Comparison of ENCODE assay signal across 10 cellular contexts in genomic region chr7:11120068-11120664, GRCh38.
A peak's percentile ranks its signal among the peaks of the same experiment; 100 is the strongest.
DNase-seq lines count a peak whose midpoint lies in the region; ATAC-seq, FAIRE-seq and TF ChIP-seq lines count a peak whose summit lies in the region.
"Had no signal": no experiment of that assay in that cellular context is flagged by ENCODE, and none has a peak within 500 bp of the region (broad histone marks: within the 10 kb centered on the region; RNA-seq: fewer than 3 reads in every experiment).

No MANE protein-coding gene starts in this region.

- intact Hi-C loops in PC-3 (cut with micrococcal nuclease): no loop called here

- POLR2A ChIA-PET in PC-3 (lab: Charles Lee; ENCODE audit: unreplicated experiment): no interaction called here

- FAIRE-seq in H54 (lab: Jason Lieb, UNC): peak; percentile 65

- H3K4me1 Mint-ChIP-seq in T-helper 17 cell: peaks cover 7% of the 10 kb centered on the region

- no peak overlapping the region for H3K4me2 ChIP-seq in PC-3 (ENCODE audit: low read length)
- H3K4me2 ChIP-seq: neural progenitor cell had no signal

- H3K4me1 ChIP-seq in PC-3 (ENCODE audit: insufficient read depth, low read length): no peaks in the 10 kb centered on the region
- H3K4me1 ChIP-seq in HAP-1: no peaks in the 10 kb centered on the region
- H3K4me1 ChIP-seq: neural progenitor cell had no signal

- H3K4me3 ChIP-seq in GM06990 (replicated peaks; ENCODE audit: low read depth, low read length) (no peak overlapping the region), PC-3 (ENCODE audit: low read length) (no peak overlapping the region), HAP-1 (no peak overlapping the region)
- H3K4me3 ChIP-seq: neural progenitor cell had no signal

- BruUV-seq in PC-3 (replicated peaks; lab: Mats Ljungman, UMichigan): no TSS peak

- CTCF ChIA-PET in PC-3 (lab: Charles Lee): no interaction called here

- ATAC-seq in GM18907 (IDR thresholded peaks at IDR 0.05; ENCODE audit: unreplicated experiment) (peak; percentile 68), HG03342 (IDR thresholded peaks at IDR 0.05; ENCODE audit: unreplicated experiment) (peak; percentile 68), PC-3 (no peak), T-helper 17 cell (no peak)

- H3K27ac Mint-ChIP-seq in T-helper 17 cell: no peak overlapping the region
- H3K27ac Mint-ChIP-seq: neural progenitor cell had no signal

- H3K36me3 ChIP-seq in GM06990 (ENCODE audit: control insufficient read depth, insufficient read depth, low read length) (no peaks in the 10 kb centered on the region), PC-3 (ENCODE audit: low read depth, low read length) (no peaks in the 10 kb centered on the region), HAP-1 (replicated peaks) (no peaks in the 10 kb centered on the region)
- H3K36me3 ChIP-seq: neural progenitor cell had no signal

- H3K27ac ChIP-seq in PC-3 (ENCODE audit: low read length): no peak overlapping the region
- H3K27ac ChIP-seq: neural progenitor cell had no signal

- no peak overlapping the region for H2AFZ ChIP-seq in PC-3 (ENCODE audit: low read length)
- H2AFZ ChIP-seq: neural progenitor cell had no signal

- H3F3A ChIP-seq in PC-3 (ENCODE audit: low read length, unreplicated experiment): no peaks in the 10 kb centered on the region

- in situ Hi-C loops in HAP-1 (cut with MboI; ENCODE audit: low sequenced_read_pairs): no loop called here

- DNase-seq in GM06990 (ENCODE audit: extremely low read depth, insufficient read length) (peak; percentile 6), H54 (ENCODE audit: insufficient read length, low spot score) (no peak), PC-3 (no peak), dermis blood vessel endothelial cell (no peak), HAP-1 (ENCODE audit: low spot score in 2 of 2) (no peak), T-helper 17 cell (no peak)
- DNase-seq: NCI-H1436 had no signal

- no peak for TF ChIP-seq POLR2A in H54 (IDR thresholded peaks at IDR 0.05; ENCODE audit: low read depth, low read length)

- no peak overlapping the region for H3K4me3 Mint-ChIP-seq in T-helper 17 cell
- H3K4me3 Mint-ChIP-seq: neural progenitor cell had no signal

- H3K9me2 ChIP-seq in PC-3 (replicated peaks; ENCODE audit: low read length): no peaks in the 10 kb centered on the region

- no peaks in the 10 kb centered on the region for H4K20me1 ChIP-seq in PC-3 (ENCODE audit: low read length)

- H3K9me3 ChIP-seq in PC-3 (ENCODE audit: low read length) (no peaks in the 10 kb centered on the region), HAP-1 (no peaks in the 10 kb centered on the region), T-helper 17 cell (ENCODE audit: control insufficient read depth, low read length, poor library complexity, severe bottlenecking) (no peaks in the 10 kb centered on the region)

- H3K79me2 ChIP-seq in PC-3 (ENCODE audit: low read length): no peaks in the 10 kb centered on the region

- TF ChIP-seq CTCF in GM06990 (IDR thresholded peaks at IDR 0.05; ENCODE audit: insufficient read depth, low read length, poor library complexity, severe bottlenecking) (no peak), PC-3 (conservative IDR thresholded peaks at IDR 0.05; ENCODE audit: low read depth, low read length) (no peak)

- peaks cover 6% of the 10 kb centered on the region for H3K36me3 Mint-ChIP-seq in T-helper 17 cell (ENCODE audit: low read depth)

- H3K27me3 ChIP-seq in GM06990 (replicated peaks; ENCODE audit: control insufficient read depth, insufficient read depth, low read length): no peaks in the 10 kb centered on the region
- no peaks in the 10 kb centered on the region for H3K27me3 ChIP-seq in PC-3 (ENCODE audit: low read length)
- H3K27me3 ChIP-seq in HAP-1 (ENCODE audit: low read depth): no peaks in the 10 kb centered on the region
- H3K27me3 ChIP-seq: neural progenitor cell had no signal

- H3K9ac ChIP-seq in PC-3 (ENCODE audit: low read length): no peak overlapping the region
- H3K9ac ChIP-seq: neural progenitor cell had no signal

- no peaks in the 10 kb centered on the region for H3K27me3 Mint-ChIP-seq in T-helper 17 cell

Comparison
In these comparisons a context has a peak if more than half of its experiments do, and no peak if none do; other contexts are left out.
1. ATAC-seq: peak in GM18907 (single experiment) and HG03342 (single experiment); none in PC-3 (single experiment) and T-helper 17 cell (single experiment).